Comparison of ENCODE assay signal across 1 cellular context in genomic region chr2:283996-284794, GRCh38.
TF ChIP-seq lines count a peak whose summit lies in the region.

No MANE protein-coding gene starts in this region.

TF ChIP-seq in H1, 55 proteins besides CTCF, POLR2A, EP300 and RAD21:
- peak; percentile 75 for TF ChIP-seq NANOG (IDR thresholded peaks at IDR 0.05; ENCODE audit: insufficient read depth, low read depth, low read length, poor library complexity, severe bottlenecking)
- TF ChIP-seq RBBP5 (IDR thresholded peaks at IDR 0.05; ENCODE audit: borderline replicate concordance, low read depth, low read length): no peak
- no peak for TF ChIP-seq HDAC6 (IDR thresholded peaks at IDR 0.05; ENCODE audit: low read depth, low read length)
- TF ChIP-seq KDM4A (IDR thresholded peaks at IDR 0.05; ENCODE audit: low read depth, low read length, severe bottlenecking): no peak
- TF ChIP-seq BCL11A (IDR thresholded peaks at IDR 0.05; ENCODE audit: low read depth in 2 of 2, low read length in 2 of 2): no peak
TF ChIP-seq in H1: peak in this region for 1.
